10 cellular contexts compared by ENCODE assay signal in the genomic region with DNA sequence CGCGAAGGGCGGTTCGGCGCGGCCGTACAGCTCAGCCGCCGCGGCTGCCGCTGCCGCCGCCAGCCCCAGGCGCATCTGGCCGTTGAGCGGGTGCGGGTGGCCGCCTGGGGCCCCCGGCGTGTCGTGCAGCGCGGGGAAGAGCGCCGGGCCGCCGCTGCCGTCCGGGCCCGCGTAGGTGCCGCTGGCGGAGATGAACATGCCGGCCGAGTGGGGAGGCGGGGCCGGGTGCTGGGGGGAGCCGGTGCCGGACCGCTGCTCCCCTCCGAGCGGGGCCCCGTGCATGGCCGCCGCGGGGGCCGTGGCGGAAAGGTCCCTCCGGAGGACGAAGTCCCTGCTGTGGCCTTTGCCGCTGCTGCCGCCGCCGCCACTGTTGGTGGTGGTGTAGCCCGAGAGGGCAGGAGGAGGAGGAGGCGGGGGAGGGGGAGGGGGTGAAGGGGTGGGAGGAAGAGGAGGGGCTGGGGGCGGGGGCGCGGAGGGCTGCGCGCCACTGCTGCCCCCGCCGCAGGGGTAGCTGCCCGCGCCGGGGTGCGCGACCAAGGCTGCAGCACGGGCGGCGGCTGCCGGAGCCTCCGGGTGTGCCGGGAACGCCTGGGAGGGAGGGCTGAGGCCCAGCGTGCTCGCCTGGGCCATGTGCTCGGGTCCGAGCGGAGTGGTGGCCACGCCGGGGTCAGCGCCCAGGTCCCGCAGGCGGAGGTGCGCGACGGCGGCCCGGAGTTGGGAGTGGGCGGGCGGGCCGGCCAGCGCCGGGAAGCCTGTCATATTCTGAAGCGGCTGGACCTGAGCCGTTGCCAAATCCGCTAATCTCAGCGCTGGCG. TPM values are rescaled to one million over a fixed set of nuclear protein-coding genes. Genes with fewer than 3 reads are reported as not detected.
DNase-seq lines count a peak whose midpoint lies in the region; ATAC-seq and TF ChIP-seq lines count a peak whose summit lies in the region.
"Had no signal": no experiment of that assay in that cellular context is flagged by ENCODE, and none has a peak within 500 bp of the region (broad histone marks: within the 10 kb centered on the region; RNA-seq: fewer than 3 reads in every experiment).

No MANE protein-coding gene starts in this region.

- peaks cover 0 to 79% of the 10 kb centered on the region in 2 donors for H3K27me3 ChIP-seq in Peyer's patch
- peaks cover 97% of the 10 kb centered on the region for H3K27me3 ChIP-seq in foreskin keratinocyte
- peaks cover 88% of the 10 kb centered on the region for H3K27me3 ChIP-seq in effector memory CD4-positive, alpha-beta T cell (replicated peaks; ENCODE audit: control insufficient read depth, insufficient read depth, low read length, poor library complexity, severe bottlenecking)

- H3K36me3 Mint-ChIP-seq in stimulated activated naive CD8-positive, alpha-beta T cell treated with anti-CD3 and anti-CD28 coated beads, Interleukin-15, Interleukin-2, amounts not matched to agents 100 ng/mL and 50 ng/mL, for 24 hours (ENCODE audit: low read depth), result peaks cover 26% of the 10 kb centered on the region

- H3K27ac ChIP-seq in Peyer's patch (no peak overlapping the region), foreskin keratinocyte (no peak overlapping the region)
- no peak overlapping the region for H3K27ac ChIP-seq in effector memory CD4-positive, alpha-beta T cell (ENCODE audit: insufficient read depth, low read length, poor library complexity, severe bottlenecking)
- H3K27ac ChIP-seq: BLaER1 treated with 17β-estradiol and CSF1 and Interleukin-3, amounts not matched to agents 10 nM and 100 nM had no signal

- peaks cover 78% of the 10 kb centered on the region for H3K27me3 Mint-ChIP-seq in stimulated activated naive CD8-positive, alpha-beta T cell treated with anti-CD3 and anti-CD28 coated beads, Interleukin-15, Interleukin-2, amounts not matched to agents 100 ng/mL and 50 ng/mL, for 24 hours

- ATAC-seq in foreskin keratinocyte, result peak; percentile 15
- ATAC-seq in GM18907 (IDR thresholded peaks at IDR 0.05; ENCODE audit: unreplicated experiment), result no peak

- TF ChIP-seq CTCF in Peyer's patch (IDR thresholded peaks at IDR 0.05) (no peak), foreskin keratinocyte (conservative IDR thresholded peaks at IDR 0.05) (no peak)

- H3K9me3 Mint-ChIP-seq in stimulated activated naive CD8-positive, alpha-beta T cell treated with anti-CD3 and anti-CD28 coated beads, Interleukin-15, Interleukin-2, amounts not matched to agents 100 ng/mL and 50 ng/mL, for 24 hours, result peaks cover 14% of the 10 kb centered on the region

- no peak overlapping the region for H3K27ac Mint-ChIP-seq in stimulated activated naive CD8-positive, alpha-beta T cell treated with anti-CD3 and anti-CD28 coated beads, Interleukin-15, Interleukin-2, amounts not matched to agents 100 ng/mL and 50 ng/mL, for 24 hours

- peak overlapping the region; percentile 68 for H3K4me3 Mint-ChIP-seq in stimulated activated naive CD8-positive, alpha-beta T cell treated with anti-CD3 and anti-CD28 coated beads, Interleukin-15, Interleukin-2, amounts not matched to agents 100 ng/mL and 50 ng/mL, for 24 hours

- peaks cover 30% of the 10 kb centered on the region for H3K4me1 Mint-ChIP-seq in stimulated activated naive CD8-positive, alpha-beta T cell treated with anti-CD3 and anti-CD28 coated beads, Interleukin-15, Interleukin-2, amounts not matched to agents 100 ng/mL and 50 ng/mL, for 24 hours (ENCODE audit: low read depth)

- H3K4me1 ChIP-seq in Peyer's patch (peaks cover 5 to 37% (median 13%) of the 10 kb centered on the region in 4 donors), foreskin keratinocyte (no peaks in the 10 kb centered on the region)
- H3K4me1 ChIP-seq in effector memory CD4-positive, alpha-beta T cell (ENCODE audit: control insufficient read depth, insufficient read depth, low read length, poor library complexity, severe bottlenecking), result peaks cover 35% of the 10 kb centered on the region

- H3K4me3 ChIP-seq in Peyer's patch, result peak overlapping the region in 3 of 4 donors; percentile 45 to 54 (median 46)
- no peak overlapping the region for H3K4me3 ChIP-seq in effector memory CD4-positive, alpha-beta T cell (ENCODE audit: insufficient read depth, low read depth, low read length, poor library complexity, severe bottlenecking)

- H3K36me3 ChIP-seq in Peyer's patch, result no peaks in the 10 kb centered on the region
- no peaks in the 10 kb centered on the region for H3K36me3 ChIP-seq in effector memory CD4-positive, alpha-beta T cell (ENCODE audit: control insufficient read depth, insufficient read depth, low read length)
- H3K36me3 ChIP-seq: BLaER1 treated with 17β-estradiol and CSF1 and Interleukin-3, amounts not matched to agents 10 nM and 100 nM had no signal

- H3K9me3 ChIP-seq in Peyer's patch, result peaks cover 0 to 14% (median 0%) of the 10 kb centered on the region in 4 donors
- peaks cover 5% of the 10 kb centered on the region for H3K9me3 ChIP-seq in effector memory CD4-positive, alpha-beta T cell (ENCODE audit: control insufficient read depth, low read length)

- TF ChIP-seq POLR2A in Peyer's patch (IDR thresholded peaks at IDR 0.05), result no peak

- DNase-seq in NCI-H82 (lab: John Stamatoyannopoulos, UW) (peak; percentile 70), NCI-H82 treated with DMSO at 0.1 percent for 48 hours (lab: John Stamatoyannopoulos, UW; ENCODE audit: unreplicated experiment) (no peak), Peyer's patch (peak in 1 of 3 donors; percentile 37), foreskin keratinocyte (no peak), DMS114 treated with DMSO at 0.1 percent for 48 hours (lab: John Stamatoyannopoulos, UW; ENCODE audit: unreplicated experiment) (no peak)
- DNase-seq in effector memory CD4-positive, alpha-beta T cell, result no peak
- DNase-seq: stimulated activated CD4-positive, alpha-beta T cell treated with anti-CD3 and anti-CD28 coated beads, Interleukin-2, amount 100 ng/mL, for 48 hours had no signal

RNA-seq across cellular contexts. Expression of gene ZIC5, which starts 0.6 kb away (rescaled TPM):
- total RNA-seq in Peyer's patch (not detected), foreskin keratinocyte (not detected in 2 replicates)
- not detected in 2 replicates for polyA plus RNA-seq in foreskin keratinocyte

RNA-seq across cellular contexts. Expression of gene ZIC2, which starts 10.6 kb away (rescaled TPM):
- not detected for total RNA-seq in Peyer's patch
- not detected in 2 replicates for total RNA-seq in foreskin keratinocyte
- polyA plus RNA-seq in foreskin keratinocyte, result not detected in 2 replicates
